14 cellular contexts compared by ENCODE assay signal in the genomic region with DNA sequence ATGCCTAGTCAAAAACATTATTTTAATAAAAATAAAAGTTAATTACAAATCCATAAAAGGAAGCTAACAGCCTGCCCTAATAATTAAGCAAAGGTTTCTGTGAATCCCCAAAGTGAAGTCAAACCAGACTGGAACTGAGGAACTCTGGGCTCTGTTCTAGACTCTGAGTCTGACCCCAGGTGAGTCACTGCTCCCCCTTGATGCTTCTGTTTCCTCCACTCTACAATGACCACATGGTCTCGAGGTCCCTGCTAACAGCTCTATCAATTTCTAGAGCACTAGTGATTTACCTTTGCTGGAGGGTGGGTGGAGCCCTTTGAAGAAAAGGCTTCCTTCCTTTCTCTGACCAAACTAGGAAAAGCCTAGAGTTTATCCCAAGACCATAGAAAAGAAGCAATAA. TPM values are rescaled to one million over a fixed set of nuclear protein-coding genes. Genes with fewer than 3 reads are reported as not detected.
DNase-seq lines count a peak whose midpoint lies in the region; ATAC-seq and TF ChIP-seq lines count a peak whose summit lies in the region.
"Had no signal": no experiment of that assay in that cellular context is flagged by ENCODE, and none has a peak within 500 bp of the region (broad histone marks: within the 10 kb centered on the region; RNA-seq: fewer than 3 reads in every experiment).

No MANE protein-coding gene starts in this region.

- H3K36me3 ChIP-seq in gastrocnemius medialis, result peaks cover 0 to 25% of the 10 kb centered on the region in 2 donors

- H3K9me3 ChIP-seq in gastrocnemius medialis, result no peaks in the 10 kb centered on the region

- peak overlapping the region; percentile 58 for H3K27ac Mint-ChIP-seq in activated CD4-positive, alpha-beta memory T cell treated with anti-CD3 and anti-CD28 coated beads, Interleukin-2, amount 10 ng/mL, durations not matched to agents 7 days and 5 days

- no peak overlapping the region for H3K27ac ChIP-seq in gastrocnemius medialis
- H3K27ac ChIP-seq: KMS-11 had no signal

- TF ChIP-seq CTCF in gastrocnemius medialis (IDR thresholded peaks at IDR 0.05 in 4 of 5, conservative IDR thresholded peaks at IDR 0.05 in 1 of 5), result no peak

- H3K27me3 ChIP-seq in gastrocnemius medialis, result no peaks in the 10 kb centered on the region

- intact Hi-C loops in sciatic nerve (cut with DNase I), result no loop called here
- intact Hi-C loops in gastrocnemius medialis (cut with DNase I; ENCODE audit: low total_unique reads), result no loop called here
- intact Hi-C loops in head of caudate nucleus (cut with DNase I), result no loop called here

- no peaks in the 10 kb centered on the region for H3K9me3 Mint-ChIP-seq in activated CD4-positive, alpha-beta memory T cell treated with anti-CD3 and anti-CD28 coated beads, Interleukin-2, amount 10 ng/mL, durations not matched to agents 7 days and 5 days

- no peak overlapping the region for H3K4me3 Mint-ChIP-seq in activated CD4-positive, alpha-beta memory T cell treated with anti-CD3 and anti-CD28 coated beads, Interleukin-2, amount 10 ng/mL, durations not matched to agents 7 days and 5 days

- ATAC-seq in GM18868 (IDR thresholded peaks at IDR 0.05; ENCODE audit: unreplicated experiment), result peak; percentile 58
- ATAC-seq in sciatic nerve, result no peak
- no peak for ATAC-seq in gastrocnemius medialis
- ATAC-seq in GM21737 (IDR thresholded peaks at IDR 0.05; ENCODE audit: unreplicated experiment), result no peak
- ATAC-seq: PC-3 had no signal

- no peaks in the 10 kb centered on the region for H3K27me3 Mint-ChIP-seq in activated CD4-positive, alpha-beta memory T cell treated with anti-CD3 and anti-CD28 coated beads, Interleukin-2, amount 10 ng/mL, durations not matched to agents 7 days and 5 days

- peaks cover 17 to 34% of the 10 kb centered on the region in 2 donors for H3K4me1 ChIP-seq in gastrocnemius medialis

- CTCF ChIA-PET in activated CD4-positive, alpha-beta memory T cell treated with anti-CD3 and anti-CD28 coated beads, Interleukin-2, amount 10 ng/mL, durations not matched to agents 7 days and 5 days (lab: Charles Lee), result no interaction called here

- POLR2A ChIA-PET in activated CD4-positive, alpha-beta memory T cell treated with anti-CD3 and anti-CD28 coated beads, Interleukin-2, amount 10 ng/mL, durations not matched to agents 7 days and 5 days (lab: Charles Lee), result interaction anchor here (0.8 to 1.3 kb wide), 3 partner anchors 10 to 38 kb away, joined by 3 to 4 read pairs (median 3); no protein-coding TSS in a partner anchor

- in situ Hi-C loops in ACHN (cut with HindIII; ENCODE audit: low pct_ligation_motif_present, low pct_unique_long_range_greater_than_20kb, low sequenced_read_pairs) (no loop called here), gastrocnemius medialis (cut with MboI; ENCODE audit: low sequenced_read_pairs in 4 of 4) (no loop called here)

- peaks cover 61% of the 10 kb centered on the region for H3K4me1 Mint-ChIP-seq in activated CD4-positive, alpha-beta memory T cell treated with anti-CD3 and anti-CD28 coated beads, Interleukin-2, amount 10 ng/mL, durations not matched to agents 7 days and 5 days

- no peak overlapping the region for H3K4me3 ChIP-seq in gastrocnemius medialis

- DNase-seq in ACHN, result peak; percentile 22
- DNase-seq in activated CD4-positive, alpha-beta memory T cell treated with anti-CD3 and anti-CD28 coated beads, Interleukin-2, amount 10 ng/mL, durations not matched to agents 7 days and 5 days, result no peak
- peak; percentile 38 for DNase-seq in iris pigment epithelial cell (ENCODE audit: low read depth)
- no peak for DNase-seq in sciatic nerve (ENCODE audit: low spot score)
- no peak for DNase-seq in gastrocnemius medialis
- DNase-seq in head of caudate nucleus, result no peak
- DNase-seq: activated gamma-delta T cell, NCI-H146, NCI-H524, PC-3, posterior cingulate gyrus had no signal

- no peak for TF ChIP-seq POLR2A in gastrocnemius medialis (IDR thresholded peaks at IDR 0.05)

- H3K36me3 Mint-ChIP-seq in activated CD4-positive, alpha-beta memory T cell treated with anti-CD3 and anti-CD28 coated beads, Interleukin-2, amount 10 ng/mL, durations not matched to agents 7 days and 5 days (ENCODE audit: low read depth), result peaks cover 73% of the 10 kb centered on the region

RNA-seq across cellular contexts. Expression of gene XPO6, which starts 32.4 kb away (rescaled TPM):
- 100 to 1,000 TPM; 218 to 223 TPM for total RNA-seq in activated CD4-positive, alpha-beta memory T cell treated with anti-CD3 and anti-CD28 coated beads, Interleukin-2, amount 10 ng/mL, durations not matched to agents 7 days and 5 days
- total RNA-seq in sciatic nerve (120 TPM), gastrocnemius medialis (10 to 100 TPM; 20.9 to 40.1 (median 29.6) TPM)

Comparison
In these comparisons a context has a peak if more than half of its experiments do, and no peak if none do; other contexts are left out.
1. DNase-seq: peak in ACHN (single experiment) and iris pigment epithelial cell (single experiment); none in activated CD4-positive, alpha-beta memory T cell treated with anti-CD3 and anti-CD28 coated beads, Interleukin-2, amount 10 ng/mL, durations not matched to agents 7 days and 5 days (single experiment), sciatic nerve (single experiment), gastrocnemius medialis (0 of 2) and head of caudate nucleus (0 of 42).